Comparison of ENCODE assay signal across 26 cellular contexts in genomic region chr10:28878236-28878970, GRCh38.
A peak's percentile ranks its signal among the peaks of the same experiment; 100 is the strongest.
DNase-seq lines count a peak whose midpoint lies in the region; ATAC-seq and TF ChIP-seq lines count a peak whose summit lies in the region.
"Had no signal": no experiment of that assay in that cellular context is flagged by ENCODE, and none has a peak within 500 bp of the region (broad histone marks: within the 10 kb centered on the region; RNA-seq: fewer than 3 reads in every experiment).

No MANE protein-coding gene starts in this region.

- 43 to 45% methylated on average over 5 of the region's 5 CpGs for WGBS in body of pancreas, 2 donors
- WGBS in liver = 65% methylated on average over 5 of the region's 5 CpGs

- H3K4me3 ChIP-seq in body of pancreas (no peak overlapping the region), liver (ENCODE audit: low read depth in 1 of 3, low read length in 3 of 3) (no peak overlapping the region)
- H3K4me3 ChIP-seq: gastrocnemius medialis, MG63, mucosa of descending colon, SJCRH30, stomach, upper lobe of left lung had no signal

- TF ChIP-seq RAD21 in liver (IDR thresholded peaks at IDR 0.05) = peak; percentile 65 to 68

- H3K4me1 ChIP-seq in body of pancreas (peaks cover 5% of the 10 kb centered on the region), liver (ENCODE audit: control insufficient read depth in 4 of 4, insufficient read depth in 4 of 4, low read length in 3 of 4) (peaks cover 7 to 33% (median 24%) of the 10 kb centered on the region in 4 donors)
- H3K4me1 ChIP-seq: SJCRH30 had no signal

- H3K9ac ChIP-seq in liver (ENCODE audit: low read depth in 1 of 2, low read length in 2 of 2) = no peak overlapping the region

- intact Hi-C loops in body of pancreas (cut with DNase I) = no loop called here

- H3K27me3 ChIP-seq in body of pancreas = no peaks in the 10 kb centered on the region
- no peaks in the 10 kb centered on the region for H3K27me3 ChIP-seq in liver (ENCODE audit: control insufficient read depth in 4 of 4, insufficient read depth in 4 of 4, low read length in 3 of 4)
- H3K27me3 ChIP-seq: gastrocnemius medialis, MG63, SJCRH30, stomach, upper lobe of left lung had no signal

- TF ChIP-seq POLR2A in body of pancreas (IDR thresholded peaks at IDR 0.05) = no peak

- ATAC-seq in body of pancreas = peak; percentile 60
- ATAC-seq: gastrocnemius medialis, mucosa of descending colon, PC-3 had no signal

- H3K9me3 ChIP-seq in body of pancreas (no peaks in the 10 kb centered on the region), liver (ENCODE audit: control insufficient read depth in 4 of 4, low read length in 3 of 4) (no peaks in the 10 kb centered on the region)
- H3K9me3 ChIP-seq: Caco-2, gastrocnemius medialis, MG63, mucosa of descending colon, SJCRH30, stomach, upper lobe of left lung had no signal

- DNase-seq in NCI-H82 (lab: John Stamatoyannopoulos, UW) (peak; percentile 3), NCI-H82 treated with DMSO at 0.1 percent for 48 hours (lab: John Stamatoyannopoulos, UW; ENCODE audit: unreplicated experiment) (no peak), body of pancreas (peak; percentile 11 to 67 (median 24)), superior temporal gyrus (ENCODE audit: extremely low spot score) (peak; percentile 67), NCI-H748 treated with DMSO at 0.1 percent for 48 hours (lab: John Stamatoyannopoulos, UW) (no peak), cerebellum (ENCODE audit: low spot score) (no peak)
- DNase-seq in activated CD4-positive, CD25-positive, alpha-beta regulatory T cell treated with anti-CD3 and anti-CD28 coated beads, Interleukin-2, amount 50 U/mL, for 72 hours = no peak
- DNase-seq: activated CD4-positive, alpha-beta memory T cell treated with anti-CD3 and anti-CD28 coated beads for 36 hours; activated gamma-delta T cell; activated T-cell treated with anti-CD3 and anti-CD28 coated beads for 4 hours; amniotic stem cell; Caco-2; caudate nucleus; gastrocnemius medialis; left cardiac atrium; MG63; mucosa of descending colon; NCI-H2171 treated with DMSO at 0.1 percent for 48 hours; NCI-H69; PC-3; SJCRH30; stimulated activated CD4-positive, alpha-beta T cell treated with anti-CD3 and anti-CD28 coated beads, Interleukin-4, amount 100 ng/mL, for 1 hour; stomach; upper lobe of left lung had no signal

- H3K27ac ChIP-seq in body of pancreas = peak overlapping the region in 1 of 4 donors; percentile 21
- no peak overlapping the region for H3K27ac ChIP-seq in liver (ENCODE audit: low read depth in 1 of 2, low read length in 2 of 2)
- H3K27ac ChIP-seq: epithelial cell of prostate, gastrocnemius medialis, SJCRH30, stomach had no signal

- TF ChIP-seq CTCF in body of pancreas (IDR thresholded peaks at IDR 0.05) (peak in 1 of 7 experiments; percentile 24), liver (IDR thresholded peaks at IDR 0.05; ENCODE audit: low read depth, low read length, missing input control) (no peak)

- H3K36me3 ChIP-seq in body of pancreas (replicated peaks in 1 of 2; ENCODE audit: insufficient read depth in 1 of 2, low read depth in 2 of 2) (no peaks in the 10 kb centered on the region), liver (ENCODE audit: control insufficient read depth in 4 of 4, insufficient read depth in 3 of 4, low read depth in 1 of 4, low read length in 3 of 4) (no peaks in the 10 kb centered on the region)
- H3K36me3 ChIP-seq: gastrocnemius medialis, MG63, SJCRH30, stomach, upper lobe of left lung had no signal

TF ChIP-seq in liver, 16 proteins besides CTCF, POLR2A, EP300 and RAD21:
- no peak for TF ChIP-seq JUND (IDR thresholded peaks at IDR 0.05)
- TF ChIP-seq REST (IDR thresholded peaks at IDR 0.05) = no peak
- TF ChIP-seq HNF4G (IDR thresholded peaks at IDR 0.05) = no peak

Comparison
In these comparisons a context has a peak if more than half of its experiments do, and no peak if none do; other contexts are left out.
1. DNase-seq: peak in NCI-H82 (single experiment), body of pancreas (4 of 4) and superior temporal gyrus (single experiment); none in NCI-H82 treated with DMSO at 0.1 percent for 48 hours (single experiment), NCI-H748 treated with DMSO at 0.1 percent for 48 hours (single experiment), cerebellum (single experiment) and activated CD4-positive, CD25-positive, alpha-beta regulatory T cell treated with anti-CD3 and anti-CD28 coated beads, Interleukin-2, amount 50 U/mL, for 72 hours (single experiment).